ENCODE assay signal across 21 cellular contexts in genomic region chr6:39819226-39819625, GRCh38. TPM values are rescaled to one million over a fixed set of nuclear protein-coding genes. Genes with fewer than 3 reads are reported as not detected.
DNase-seq lines count a peak whose midpoint lies in the region; ATAC-seq, FAIRE-seq and TF ChIP-seq lines count a peak whose summit lies in the region.
"Had no signal": no experiment of that assay in that cellular context is flagged by ENCODE, and none has a peak within 500 bp of the region (broad histone marks: within the 10 kb centered on the region; RNA-seq: fewer than 3 reads in every experiment).

No MANE protein-coding gene starts in this region.

- DNase-seq in SKM-1 treated with dmso at 0.1 percent for 144 hours (lab: John Stamatoyannopoulos, UW; ENCODE audit: unreplicated experiment) (peak; percentile 39), SKM-1 (lab: John Stamatoyannopoulos, UW; ENCODE audit: unreplicated experiment) (no peak), fibroblast of mammary gland (ENCODE audit: low read depth) (peak; percentile 35), gastrocnemius medialis (no peak), uterus (no peak), RCC 7860 (ENCODE audit: low spot score) (no peak), NCI-H1694 treated with DMSO at 0.1 percent for 48 hours (lab: John Stamatoyannopoulos, UW) (no peak)
- DNase-seq: activated CD4-positive, alpha-beta T cell treated with anti-CD3 and anti-CD28 coated beads, Interleukin-2, amount 10 ng/mL, durations not matched to agents 24 days and 14 days; activated naive CD4-positive, alpha-beta T cell treated with Interleukin-2 at 50 U/mL for 16 hours; DMS79 treated with DMSO at 0.1 percent for 48 hours; Kasumi-1; NCI-H1417 treated with DMSO at 0.1 percent for 48 hours; NCI-H2171 treated with DMSO at 0.1 percent for 48 hours; NCI-H748 treated with DMSO at 0.1 percent for 48 hours; PC-9; stimulated activated CD4-positive, alpha-beta T cell treated with anti-CD3 and anti-CD28 coated beads, Interleukin-1b, Interleukin-23, amount 100 ng/mL, for 48 hours had no signal

- H3K27ac ChIP-seq in gastrocnemius medialis (peak overlapping the region; percentile 61 to 91 (median 87)), uterus (peak overlapping the region; percentile 5 to 80)
- H3K27ac ChIP-seq: C4-2B, PC-9 had no signal

- FAIRE-seq in RCC 7860 (lab: Jason Lieb, UNC): no peak
- FAIRE-seq: A204.1, H1 had no signal

- no peak for TF ChIP-seq CTCF in fibroblast of mammary gland (conservative IDR thresholded peaks at IDR 0.05; ENCODE audit: control insufficient read depth, insufficient read depth, low read depth, low read length)
- no peak for TF ChIP-seq CTCF in gastrocnemius medialis (IDR thresholded peaks at IDR 0.05 in 4 of 5, conservative IDR thresholded peaks at IDR 0.05 in 1 of 5)
- no peak for TF ChIP-seq CTCF in uterus (IDR thresholded peaks at IDR 0.05)

- TF ChIP-seq POLR2A in gastrocnemius medialis (IDR thresholded peaks at IDR 0.05) (no peak), uterus (IDR thresholded peaks at IDR 0.05) (no peak)

- H3K36me3 ChIP-seq in gastrocnemius medialis: no peaks in the 10 kb centered on the region
- no peaks in the 10 kb centered on the region for H3K36me3 ChIP-seq in uterus

- H3K9me3 ChIP-seq in gastrocnemius medialis: no peaks in the 10 kb centered on the region
- no peaks in the 10 kb centered on the region for H3K9me3 ChIP-seq in uterus

- H3K4me1 ChIP-seq in gastrocnemius medialis: peaks cover 28 to 60% of the 10 kb centered on the region in 2 donors
- peaks cover 0 to 6% of the 10 kb centered on the region in 2 donors for H3K4me1 ChIP-seq in uterus

- ATAC-seq in gastrocnemius medialis (no peak), GM21526 (IDR thresholded peaks at IDR 0.05; ENCODE audit: low FRiP score, unreplicated experiment) (no peak)
- ATAC-seq: SK-N-SH treated with all-trans-retinoic acid at 6 μM for 48 hours had no signal

- no peaks in the 10 kb centered on the region for H3K27me3 ChIP-seq in gastrocnemius medialis
- H3K27me3 ChIP-seq in uterus: no peaks in the 10 kb centered on the region

- in situ Hi-C loops in gastrocnemius medialis (cut with MboI; ENCODE audit: low sequenced_read_pairs in 4 of 4): no loop called here

- H3K4me3 ChIP-seq in fibroblast of mammary gland (ENCODE audit: control insufficient read depth, low read depth, low read length): no peak overlapping the region
- H3K4me3 ChIP-seq in gastrocnemius medialis: no peak overlapping the region
- H3K4me3 ChIP-seq in uterus: no peak overlapping the region
- H3K4me3 ChIP-seq: PC-9 had no signal

- intact Hi-C loops in gastrocnemius medialis (cut with DNase I; ENCODE audit: low total_unique reads): no loop called here
- intact Hi-C loops in uterus (cut with DNase I; ENCODE audit: low total_unique reads): no loop called here

RNA-seq across cellular contexts. Expression of gene DAAM2, which starts 27.1 kb away (rescaled TPM):
- 10 to 100 TPM; 25.9 to 84.0 (median 48.5) TPM for total RNA-seq in gastrocnemius medialis
- 10 to 100 TPM; 11.0 to 43.3 (median 26.4) TPM for total RNA-seq in uterus
- total RNA-seq: activated CD4-positive, alpha-beta T cell treated with anti-CD3 and anti-CD28 coated beads, Interleukin-2, amount 10 ng/mL, durations not matched to agents 24 days and 14 days; PC-9 had no signal

Comparison
In these comparisons a context has a peak if more than half of its experiments do, and no peak if none do; other contexts are left out.
1. DNase-seq: peak in SKM-1 treated with dmso at 0.1 percent for 144 hours (single experiment) and fibroblast of mammary gland (single experiment); none in SKM-1 (single experiment), gastrocnemius medialis (0 of 2), uterus (0 of 2), RCC 7860 (single experiment) and NCI-H1694 treated with DMSO at 0.1 percent for 48 hours (single experiment).